In the genomic region with DNA sequence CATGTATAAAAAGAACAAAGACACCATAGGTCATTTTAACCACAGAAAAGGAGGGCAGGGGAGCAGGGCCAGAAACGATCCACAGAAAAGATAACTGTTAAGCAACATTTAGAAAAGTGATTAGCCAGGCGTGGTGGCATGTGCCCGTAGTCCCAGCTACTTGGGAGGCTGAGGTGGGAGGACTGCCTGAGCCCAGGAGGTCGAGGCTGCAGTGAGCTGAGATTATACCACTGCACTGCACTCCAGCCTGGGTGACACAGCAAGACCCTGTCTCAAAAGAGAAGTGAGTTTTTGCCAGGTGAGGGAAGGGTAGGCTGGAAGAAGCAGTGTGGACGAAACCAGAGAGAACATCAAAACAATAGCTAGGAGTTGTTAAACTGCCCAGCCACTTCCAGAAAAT, we compare ENCODE assay signal across 14 cellular contexts.
"Had no signal": no experiment of that assay in that cellular context is flagged by ENCODE, and none has a peak within 500 bp of the region (broad histone marks: within the 10 kb centered on the region; RNA-seq: fewer than 3 reads in every experiment).

No MANE protein-coding gene starts in this region.

- ATAC-seq: esophagus mucosa; lower lobe of right lung; stimulated activated naive CD8-positive, alpha-beta T cell treated with anti-CD3 and anti-CD28 coated beads, Interleukin-15, Interleukin-2, amounts not matched to agents 100 U/mL and 50 U/mL, for 24 hours had no signal

- H3K36me3 ChIP-seq: lower lobe of right lung had no signal

- H3K27me3 Mint-ChIP-seq: activated CD4-positive, alpha-beta memory T cell treated with anti-CD3 and anti-CD28 coated beads, Interleukin-2, amount 10 ng/mL, durations not matched to agents 7 days and 5 days; activated naive CD8-positive, alpha-beta T cell had no signal

- H3K4me3 Mint-ChIP-seq: activated CD4-positive, alpha-beta memory T cell treated with anti-CD3 and anti-CD28 coated beads, Interleukin-2, amount 10 ng/mL, durations not matched to agents 7 days and 5 days; mesothelial cell of epicardium had no signal

- H3K9me3 ChIP-seq: sigmoid colon, testis had no signal

- DNase-seq: activated CD4-positive, alpha-beta memory T cell treated with anti-CD3 and anti-CD28 coated beads, Interleukin-2, amount 10 ng/mL, durations not matched to agents 7 days and 5 days; activated CD4-positive, alpha-beta T cell treated with anti-CD3 and anti-CD28 coated beads for 1 hour; activated effector memory CD4-positive, alpha-beta T cell treated with Interleukin-2 at 50 U/mL for 16 hours; amygdala; dorsolateral prefrontal cortex; lower lobe of right lung; nucleus accumbens; sigmoid colon; stimulated activated CD4-positive, alpha-beta T cell treated with anti-CD3 and anti-CD28 coated beads, Interleukin-2, amount 100 ng/mL, for 48 hours; stimulated activated naive CD8-positive, alpha-beta T cell treated with anti-CD3 and anti-CD28 coated beads, Interleukin-15, Interleukin-2, amounts not matched to agents 100 U/mL and 50 U/mL, for 24 hours; testis had no signal

- H3K27ac Mint-ChIP-seq: activated CD4-positive, alpha-beta memory T cell treated with anti-CD3 and anti-CD28 coated beads, Interleukin-2, amount 10 ng/mL, durations not matched to agents 7 days and 5 days; activated naive CD8-positive, alpha-beta T cell; mesothelial cell of epicardium had no signal

- H3K27me3 ChIP-seq: dorsolateral prefrontal cortex, sigmoid colon, testis had no signal

- H3K4me3 ChIP-seq: dorsolateral prefrontal cortex, lower lobe of right lung, sigmoid colon, testis had no signal

- H3K27ac ChIP-seq: dorsolateral prefrontal cortex, lower lobe of right lung, sigmoid colon, testis had no signal
